ENCODE assay signal across 14 cellular contexts in genomic region chr6:31125162-31125561, GRCh38. TPM values are rescaled to one million over a fixed set of nuclear protein-coding genes. Genes with fewer than 3 reads are reported as not detected.
A peak's percentile ranks its signal among the peaks of the same experiment; 100 is the strongest.
DNase-seq lines count a peak whose midpoint lies in the region; ATAC-seq and TF ChIP-seq lines count a peak whose summit lies in the region.
"Had no signal": no experiment of that assay in that cellular context is flagged by ENCODE, and none has a peak within 500 bp of the region (broad histone marks: within the 10 kb centered on the region; RNA-seq: fewer than 3 reads in every experiment).

No MANE protein-coding gene starts in this region.

- no peaks in the 10 kb centered on the region for H3K9me3 ChIP-seq in upper lobe of right lung

- H3K27ac ChIP-seq in upper lobe of right lung, result no peak overlapping the region

- H3K4me3 ChIP-seq in cardiac fibroblast (replicated peaks in 1 of 2; ENCODE audit: low read depth in 2 of 2, low read length in 2 of 2) (no peak overlapping the region), upper lobe of right lung (no peak overlapping the region)

- intact Hi-C loops in upper lobe of right lung (cut with DNase I), result no loop called here

- peaks cover 2% of the 10 kb centered on the region for H3K4me1 ChIP-seq in upper lobe of right lung

- TF ChIP-seq CTCF in cardiac fibroblast (IDR thresholded peaks at IDR 0.05; ENCODE audit: low read depth, low read length) (no peak), upper lobe of right lung (IDR thresholded peaks at IDR 0.05) (no peak)

- peak; percentile 75 for ATAC-seq in upper lobe of right lung
- ATAC-seq: stimulated activated effector memory CD8-positive, alpha-beta T cell treated with anti-CD3 and anti-CD28 coated beads, Interleukin-12 subunit alpha, Interleukin-12 subunit beta, amount 100 ng/mL, for 72 hours had no signal

- peak; percentile 33 for DNase-seq in NCI-H2196 (lab: John Stamatoyannopoulos, UW; ENCODE audit: unreplicated experiment)
- no peak for DNase-seq in NCI-H2196 treated with DMSO at 0.1 percent for 48 hours (lab: John Stamatoyannopoulos, UW; ENCODE audit: unreplicated experiment)
- DNase-seq in cardiac fibroblast (ENCODE audit: low read depth in 2 of 2), result peak; percentile 74 to 78
- DNase-seq in kidney glomerular epithelial cell (lab: John Stamatoyannopoulos, UW), result peak; percentile 68
- DNase-seq in upper lobe of right lung, result peak; percentile 78
- DNase-seq in NCI-H1105 (lab: John Stamatoyannopoulos, UW), result no peak
- no peak for DNase-seq in retina
- DNase-seq in KG1 (lab: John Stamatoyannopoulos, UW), result no peak
- DNase-seq: activated CD4-positive, alpha-beta T cell treated with anti-CD3 and anti-CD28 coated beads, Interleukin-2, amount 10 ng/mL, durations not matched to agents 7 days and 5 days; activated effector memory CD4-positive, alpha-beta T cell treated with Interleukin-2 at 50 U/mL for 16 hours; EL had no signal

- H3K27me3 ChIP-seq in upper lobe of right lung, result no peaks in the 10 kb centered on the region

- H3K36me3 ChIP-seq in upper lobe of right lung, result no peaks in the 10 kb centered on the region

RNA-seq across cellular contexts. Expression of gene CDSN, which starts 4.9 kb away (rescaled TPM):
- not detected for total RNA-seq in upper lobe of right lung
- total RNA-seq: activated CD4-positive, alpha-beta T cell treated with anti-CD3 and anti-CD28 coated beads, Interleukin-2, amount 10 ng/mL, durations not matched to agents 7 days and 5 days; myocyte; NCI-H460 had no signal

RNA-seq across cellular contexts. Expression of gene PSORS1C1, which starts 10.6 kb away (rescaled TPM):
- 8.2 TPM for total RNA-seq in upper lobe of right lung

RNA-seq across cellular contexts. Expression of gene C6orf15, which starts 12.8 kb away (rescaled TPM):
- total RNA-seq in upper lobe of right lung, result not detected
- total RNA-seq: activated CD4-positive, alpha-beta T cell treated with anti-CD3 and anti-CD28 coated beads, Interleukin-2, amount 10 ng/mL, durations not matched to agents 7 days and 5 days; NCI-H460 had no signal

RNA-seq across cellular contexts. Expression of gene PSORS1C2, which starts 13.7 kb away (rescaled TPM):
- total RNA-seq in upper lobe of right lung, result not detected
- total RNA-seq: activated CD4-positive, alpha-beta T cell treated with anti-CD3 and anti-CD28 coated beads, Interleukin-2, amount 10 ng/mL, durations not matched to agents 7 days and 5 days; myocyte; NCI-H460 had no signal

RNA-seq across cellular contexts. Expression of gene CCHCR1, which starts 32.4 kb away (rescaled TPM):
- 12.5 TPM for total RNA-seq in upper lobe of right lung

Comparison
In these comparisons a context has a peak if more than half of its experiments do, and no peak if none do; other contexts are left out.
1. DNase-seq: peak in NCI-H2196 (single experiment), cardiac fibroblast (2 of 2), kidney glomerular epithelial cell (single experiment) and upper lobe of right lung (single experiment); none in NCI-H2196 treated with DMSO at 0.1 percent for 48 hours (single experiment), NCI-H1105 (single experiment), retina (single experiment) and KG1 (single experiment).